ENCODE assay signal across 20 cellular contexts in the genomic region with DNA sequence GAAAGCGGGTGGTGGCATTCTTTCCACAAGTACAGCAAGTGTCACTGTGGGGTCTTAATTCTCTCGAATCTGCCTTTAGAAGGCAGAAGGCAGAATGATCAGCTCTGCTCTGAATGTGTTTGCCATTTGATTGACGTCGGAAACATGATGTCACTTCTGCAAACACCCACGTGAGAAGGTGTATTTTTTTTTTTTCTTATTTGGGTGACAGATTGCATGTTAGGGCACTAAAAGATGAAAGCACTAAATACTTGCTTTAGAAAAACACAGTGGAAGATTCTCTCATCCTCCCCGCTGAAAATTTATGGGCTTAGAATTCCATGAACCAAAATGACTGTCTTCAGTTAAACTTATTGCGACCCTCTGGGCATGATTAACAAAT.
"Had no signal": no experiment of that assay in that cellular context is flagged by ENCODE, and none has a peak within 500 bp of the region (broad histone marks: within the 10 kb centered on the region; RNA-seq: fewer than 3 reads in every experiment).

No MANE protein-coding gene starts in this region.

- H3K4me3 Mint-ChIP-seq: activated CD4-positive, alpha-beta T cell treated with anti-CD3 and anti-CD28 coated beads for 36 hours; activated naive CD4-positive, alpha-beta T cell treated with anti-CD3 and anti-CD28 coated beads, Interleukin-2, amount 50 U/mL, for 24 hours; dendritic cell treated with granulocyte-macrophage colony-stimulating factor and Interleukin-4, amounts not matched to agents 40 ng/mL and 50 ng/mL, for 4 days; neural crest cell; stimulated activated effector memory CD8-positive, alpha-beta T cell treated with anti-CD3 and anti-CD28 coated beads, Interleukin-12 subunit alpha, Interleukin-12 subunit beta, amount 100 ng/mL, for 72 hours had no signal

- H3K27me3 ChIP-seq: adrenal gland, cardiac muscle cell had no signal

- H3K4me1 Mint-ChIP-seq: activated CD4-positive, alpha-beta T cell treated with anti-CD3 and anti-CD28 coated beads for 36 hours; activated naive CD4-positive, alpha-beta T cell treated with anti-CD3 and anti-CD28 coated beads, Interleukin-2, amount 50 U/mL, for 24 hours had no signal

- H3K27me3 Mint-ChIP-seq: activated CD4-positive, alpha-beta T cell treated with anti-CD3 and anti-CD28 coated beads for 36 hours; activated naive CD4-positive, alpha-beta T cell treated with anti-CD3 and anti-CD28 coated beads, Interleukin-2, amount 50 U/mL, for 24 hours had no signal

- H3K9me3 Mint-ChIP-seq: activated naive CD4-positive, alpha-beta T cell treated with anti-CD3 and anti-CD28 coated beads, Interleukin-2, amount 50 U/mL, for 24 hours; dendritic cell treated with granulocyte-macrophage colony-stimulating factor and Interleukin-4, amounts not matched to agents 40 ng/mL and 50 ng/mL, for 4 days; neural crest cell; stimulated activated effector memory CD8-positive, alpha-beta T cell treated with anti-CD3 and anti-CD28 coated beads, Interleukin-12 subunit alpha, Interleukin-12 subunit beta, amount 100 ng/mL, for 72 hours had no signal

- H3K36me3 Mint-ChIP-seq: activated naive CD4-positive, alpha-beta T cell treated with anti-CD3 and anti-CD28 coated beads, Interleukin-2, amount 50 U/mL, for 24 hours; stimulated activated effector memory CD8-positive, alpha-beta T cell treated with anti-CD3 and anti-CD28 coated beads, Interleukin-12 subunit alpha, Interleukin-12 subunit beta, amount 100 ng/mL, for 72 hours had no signal

- H3K9me3 ChIP-seq: adrenal gland, psoas muscle, thoracic aorta had no signal

- H3K36me3 ChIP-seq: adrenal gland, cardiac muscle cell, thoracic aorta, WERI-Rb-1 had no signal

- H3K27ac Mint-ChIP-seq: activated CD4-positive, alpha-beta T cell treated with anti-CD3 and anti-CD28 coated beads for 36 hours; activated naive CD4-positive, alpha-beta T cell treated with anti-CD3 and anti-CD28 coated beads, Interleukin-2, amount 50 U/mL, for 24 hours; dendritic cell treated with granulocyte-macrophage colony-stimulating factor and Interleukin-4, amounts not matched to agents 40 ng/mL and 50 ng/mL, for 4 days; stimulated activated effector memory CD8-positive, alpha-beta T cell treated with anti-CD3 and anti-CD28 coated beads, Interleukin-12 subunit alpha, Interleukin-12 subunit beta, amount 100 ng/mL, for 72 hours had no signal

- H3K4me1 ChIP-seq: psoas muscle had no signal

- H3K27ac ChIP-seq: adrenal gland, cardiac muscle cell, psoas muscle, thoracic aorta, WERI-Rb-1 had no signal

- DNase-seq: activated CD4-positive, alpha-beta T cell treated with anti-CD3 and anti-CD28 coated beads for 36 hours; activated CD4-positive, alpha-beta T cell treated with anti-CD3 and anti-CD28 coated beads, Interleukin-2, amount 50 U/mL, for 48 hours; activated gamma-delta T cell; effector CD8-positive, alpha-beta T cell; foreskin fibroblast; hippocampal formation; left colon; psoas muscle; stimulated activated CD4-positive, alpha-beta T cell treated with anti-CD3 and anti-CD28 coated beads, Interleukin-2, amount 100 ng/mL, for 48 hours; T-helper 2 cell; WERI-Rb-1 had no signal

- H3K4me3 ChIP-seq: adrenal gland, cardiac muscle cell, lung, psoas muscle, skin epidermis, thoracic aorta had no signal
